7 cellular contexts compared by ENCODE assay signal in the genomic region with DNA sequence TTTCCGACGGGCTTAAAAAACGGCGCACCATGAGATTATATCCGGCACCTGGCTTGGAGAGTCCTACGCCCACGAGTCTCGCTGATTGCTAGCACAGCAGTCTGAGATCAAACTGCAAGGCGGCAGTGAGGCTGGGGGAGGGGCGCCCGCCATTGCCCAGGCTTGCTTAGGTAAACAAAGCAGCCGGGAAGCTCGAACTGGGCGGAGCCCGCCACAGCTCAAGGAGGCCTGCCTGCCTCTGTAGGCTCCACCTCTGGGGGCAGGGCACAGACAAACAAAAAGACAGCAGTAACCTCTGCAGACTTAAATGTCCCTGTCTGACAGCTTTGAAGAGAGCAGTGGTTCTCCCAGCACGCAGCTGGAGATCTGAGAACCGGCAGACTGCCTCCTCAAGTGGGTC.
A peak's percentile ranks its signal among the peaks of the same experiment; 100 is the strongest.
DNase-seq lines count a peak whose midpoint lies in the region; TF ChIP-seq lines count a peak whose summit lies in the region.
"Not testable (repeated sequence)": the region's sequence is repeated elsewhere in the genome, so short reads cannot be mapped to it uniquely, and the experiment has no call there.

No MANE protein-coding gene starts in this region.

- not testable (repeated sequence) for H3K36me3 ChIP-seq in esophagus muscularis mucosa; iPS-20b (ENCODE audit: insufficient read depth, low read depth, low read length); stomach

- DNase-seq in HT-29 (ENCODE audit: low spot score), result peak; percentile 8
- peak; percentile 76 for DNase-seq in NCI-H748 (lab: John Stamatoyannopoulos, UW; ENCODE audit: unreplicated experiment)
- peak; percentile 3 for DNase-seq in activated CD4-positive, alpha-beta T cell treated with anti-CD3 and anti-CD28 coated beads, Interleukin-2, amount 50 U/mL, for 4 hours
- peak; percentile 1 for DNase-seq in esophagus muscularis mucosa (ENCODE audit: extremely low spot score)
- DNase-seq in nephron progenitor cell, result peak; percentile 31
- peak; percentile 38 for DNase-seq in stomach

- not testable (repeated sequence) for H3K4me3 ChIP-seq in esophagus muscularis mucosa
- H3K4me3 ChIP-seq in iPS-20b (ENCODE audit: low read length) (peak overlapping the region; percentile 37; the same call in 1 of the 2 replicates), stomach (peak overlapping the region in 1 of 4 donors; percentile 7)

- not testable (repeated sequence) for H3K27me3 ChIP-seq in esophagus muscularis mucosa; iPS-20b (ENCODE audit: insufficient read depth, low read length); stomach

- H3K9ac ChIP-seq in iPS-20b (ENCODE audit: low read depth, low read length), result not testable (repeated sequence)

- not testable (repeated sequence) for H3K27ac ChIP-seq in esophagus muscularis mucosa (replicated peaks in 1 of 4); iPS-20b (ENCODE audit: low read length); stomach

- H3K36me3 Mint-ChIP-seq in nephron progenitor cell (ENCODE audit: low read depth), result not testable (repeated sequence)

- not testable (repeated sequence) for TF ChIP-seq CTCF in esophagus muscularis mucosa (IDR thresholded peaks at IDR 0.05); nephron progenitor cell (IDR thresholded peaks at IDR 0.05); stomach (IDR thresholded peaks at IDR 0.05)

- not testable (repeated sequence) for H3K4me1 Mint-ChIP-seq in nephron progenitor cell

- not testable (repeated sequence) for H3K27me3 Mint-ChIP-seq in nephron progenitor cell (ENCODE audit: low read depth, poor library complexity)

- TF ChIP-seq EP300 in esophagus muscularis mucosa (IDR thresholded peaks at IDR 0.05); stomach (IDR thresholded peaks at IDR 0.05): not testable (repeated sequence)

- intact Hi-C loops in esophagus muscularis mucosa (cut with DNase I); stomach (cut with DNase I; ENCODE audit: low total_unique reads): not testable (repeated sequence)

- TF ChIP-seq POLR2A in esophagus muscularis mucosa (IDR thresholded peaks at IDR 0.05; ENCODE audit: low read depth); stomach (IDR thresholded peaks at IDR 0.05): not testable (repeated sequence)

- H3K4me1 ChIP-seq in esophagus muscularis mucosa; iPS-20b (ENCODE audit: insufficient read depth, low read length); stomach: not testable (repeated sequence)

- WGBS in esophagus muscularis mucosa, result no CpG with 5 or more reads among the region's 17 CpGs
- 31 to 79% (median 62%) methylated on average over 3 to 9 of the region's 17 CpGs; no CpG with 5 or more reads in 1 of the 5 donors for WGBS in stomach, 5 donors

- H3K9me3 Mint-ChIP-seq in nephron progenitor cell, result peaks cover 17% of the 10 kb centered on the region

- H3K27ac Mint-ChIP-seq in nephron progenitor cell, result not testable (repeated sequence)

- H3K4me3 Mint-ChIP-seq in nephron progenitor cell, result not testable (repeated sequence)

- H3K9me3 ChIP-seq in esophagus muscularis mucosa; iPS-20b (ENCODE audit: insufficient read depth, low read depth, low read length); stomach: not testable (repeated sequence)

Comparison
In these comparisons a context has a peak if more than half of its experiments do, and no peak if none do; other contexts are left out.
1. DNase-seq: peak in every context shown above with its lines; median percentile 76 in NCI-H748; 38 in stomach; 31 in nephron progenitor cell; 8 in HT-29; 3 in activated CD4-positive, alpha-beta T cell treated with anti-CD3 and anti-CD28 coated beads, Interleukin-2, amount 50 U/mL, for 4 hours; 1 in esophagus muscularis mucosa.